ENCODE assay signal across 19 cellular contexts in genomic region chr1:194755241-194755953, GRCh38.
A peak's percentile ranks its signal among the peaks of the same experiment; 100 is the strongest.
DNase-seq lines count a peak whose midpoint lies in the region; ATAC-seq and TF ChIP-seq lines count a peak whose summit lies in the region.
"Had no signal": no experiment of that assay in that cellular context is flagged by ENCODE, and none has a peak within 500 bp of the region (broad histone marks: within the 10 kb centered on the region; RNA-seq: fewer than 3 reads in every experiment).

No MANE protein-coding gene starts in this region.

- intact Hi-C loops in colonic mucosa (cut with DNase I), result no loop called here

- no peak overlapping the region for H3K27ac ChIP-seq in colonic mucosa
- H3K27ac ChIP-seq: brain microvascular endothelial cell, upper lobe of left lung had no signal

- H3K4me1 ChIP-seq in colonic mucosa, result no peaks in the 10 kb centered on the region
- H3K4me1 ChIP-seq: upper lobe of left lung had no signal

- H3K4me3 ChIP-seq in colonic mucosa, result no peak overlapping the region
- H3K4me3 ChIP-seq: upper lobe of left lung had no signal

- H3K27me3 ChIP-seq in colonic mucosa, result no peaks in the 10 kb centered on the region
- H3K27me3 ChIP-seq: brain microvascular endothelial cell, upper lobe of left lung had no signal

- no peaks in the 10 kb centered on the region for H3K36me3 ChIP-seq in colonic mucosa
- H3K36me3 ChIP-seq: brain microvascular endothelial cell, upper lobe of left lung had no signal

- ATAC-seq in SK-N-SH treated with all-trans-retinoic acid at 6 μM for 48 hours, result peak; percentile 94
- ATAC-seq: activated T-helper 17 cell treated with anti-CD3 and anti-CD28 coated beads, Interleukin-2, amount 50 U/mL, for 72 hours; T-helper 17 cell had no signal

- no peak overlapping the region for H3K9ac ChIP-seq in colonic mucosa (ENCODE audit: low read depth in 2 of 2, low read length in 2 of 2)

- no peaks in the 10 kb centered on the region for H3K9me3 ChIP-seq in colonic mucosa
- H3K9me3 ChIP-seq: upper lobe of left lung had no signal

- peak; percentile 8 for DNase-seq in NCI-H82 (lab: John Stamatoyannopoulos, UW)
- DNase-seq in NCI-H82 treated with DMSO at 0.1 percent for 48 hours (lab: John Stamatoyannopoulos, UW; ENCODE audit: unreplicated experiment), result no peak
- peak; percentile 95 to 98 for DNase-seq in NCI-H446 (lab: John Stamatoyannopoulos, UW)
- DNase-seq in left kidney (ENCODE audit: low read depth, low spot score), result peak; percentile 3
- no peak for DNase-seq in cerebellar nuclear complex (lab: John Stamatoyannopoulos, UW)
- no peak for DNase-seq in SIG-M5 treated with dmso at 0.1 percent for 504 hours (lab: John Stamatoyannopoulos, UW; ENCODE audit: unreplicated experiment)
- DNase-seq in colonic mucosa, result no peak
- DNase-seq: activated CD4-positive, alpha-beta T cell treated with anti-CD3 and anti-CD28 coated beads for 48 hours; activated CD8-positive, alpha-beta memory T cell treated with anti-CD3 and anti-CD28 coated beads, Interleukin-2, amount 50 U/mL, for 4 hours; activated naive CD8-positive, alpha-beta T cell treated with anti-CD3 and anti-CD28 coated beads for 36 hours; brain microvascular endothelial cell; endodermal cell; NCI-H187; nucleus accumbens; SHP77; T-helper 17 cell; upper lobe of left lung had no signal

- no peak for TF ChIP-seq CTCF in colonic mucosa (IDR thresholded peaks at IDR 0.05)

TF ChIP-seq in SK-N-SH treated with all-trans-retinoic acid at 6 μM for 48 hours, 23 proteins besides CTCF, POLR2A, EP300 and RAD21:
- TF ChIP-seq ZNF8 (CRISPR knock-in tag; IDR thresholded peaks at IDR 0.05) (no peak), RARB (CRISPR knock-in tag; IDR thresholded peaks at IDR 0.05) (peak; percentile 59; the same call in 1 of the 2 replicates), ZC3H10 (CRISPR knock-in tag; IDR thresholded peaks at IDR 0.05) (peak; percentile 73), TOX (CRISPR knock-in tag; IDR thresholded peaks at IDR 0.05; ENCODE audit: borderline replicate concordance) (peak; percentile 78)
TF ChIP-seq in SK-N-SH treated with all-trans-retinoic acid at 6 μM for 48 hours: peak in this region for 3.

Comparison
In these comparisons a context has a peak if more than half of its experiments do, and no peak if none do; other contexts are left out.
1. DNase-seq: peak in NCI-H82 (single experiment), NCI-H446 (2 of 2) and left kidney (single experiment); none in NCI-H82 treated with DMSO at 0.1 percent for 48 hours (single experiment), cerebellar nuclear complex (0 of 2), SIG-M5 treated with dmso at 0.1 percent for 504 hours (single experiment) and colonic mucosa (single experiment).